8 cellular contexts compared by ENCODE assay signal in the genomic region with DNA sequence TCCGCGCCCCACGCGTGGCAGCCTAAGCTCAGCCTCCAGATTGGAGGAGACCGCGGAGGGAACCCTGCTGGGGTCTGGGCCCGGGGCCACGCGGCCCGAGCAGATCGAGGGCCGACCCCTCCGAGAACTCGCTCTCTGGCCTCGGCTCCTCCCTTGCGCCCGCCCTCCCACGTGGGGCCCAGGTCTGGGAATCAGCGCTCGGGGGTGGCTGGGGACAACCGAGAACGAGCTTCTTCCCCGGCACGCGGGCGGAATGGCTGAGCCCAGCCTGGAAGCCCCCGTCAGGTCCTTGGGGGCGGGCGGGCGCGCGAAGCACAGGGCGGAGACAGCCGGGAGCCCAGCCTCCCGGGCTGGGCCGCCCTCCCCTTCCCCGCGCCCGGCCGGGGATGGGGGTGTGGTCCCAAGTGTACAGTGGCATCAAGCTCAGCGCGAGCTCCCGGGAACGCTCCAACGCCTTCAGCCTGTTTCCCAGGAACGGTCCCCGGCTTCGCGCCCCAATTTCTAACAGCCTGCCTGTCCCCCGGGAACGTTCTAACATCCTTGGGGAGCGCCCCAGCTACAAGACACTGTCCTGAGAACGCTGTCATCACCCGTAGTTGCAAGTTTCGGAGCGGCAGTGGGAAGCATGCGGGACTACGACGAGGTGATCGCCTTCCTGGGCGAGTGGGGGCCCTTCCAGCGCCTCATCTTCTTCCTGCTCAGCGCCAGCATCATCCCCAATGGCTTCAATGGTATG. TPM values are rescaled to one million over a fixed set of nuclear protein-coding genes. Genes with fewer than 3 reads are reported as not detected.
DNase-seq lines count a peak whose midpoint lies in the region; ATAC-seq and TF ChIP-seq lines count a peak whose summit lies in the region.

SLC22A4 (plus strand) TSS at position 403 of the 736 bp plus-strand sequence; CDS start at position 626, 223 bp downstream.

- no peaks in the 10 kb centered on the region for H3K27me3 Mint-ChIP-seq in T-helper 2 cell treated with Interferon-gamma antibody and Interleukin-4, amounts not matched to agents 5 μg/mL and 100 μg/mL, for 36 hours (ENCODE audit: low read depth)

- ATAC-seq in HG02840 (IDR thresholded peaks at IDR 0.05; ENCODE audit: low FRiP score, unreplicated experiment) = peak; percentile 62

- H3K4me2 ChIP-seq in hepatocyte = peak within 1 kb of the TSS; percentile 94

- 1% methylated on average over 58 of the region's 63 CpGs for whole genome bisulfite sequencing in hepatocyte (ENCODE audit: low lambda C conversion rate, missing lambda C conversion rate)

- peak within 1 kb of the TSS; percentile 91 for H3K4me3 Mint-ChIP-seq in T-helper 2 cell treated with Interferon-gamma antibody and Interleukin-4, amounts not matched to agents 5 μg/mL and 100 μg/mL, for 36 hours

- DNase-seq in NCI-H146 treated with DMSO at 0.1 percent for 48 hours (lab: John Stamatoyannopoulos, UW; ENCODE audit: unreplicated experiment) = peak; percentile 70
- peak; percentile 83 for DNase-seq in T-helper 2 cell treated with Interferon-gamma antibody and Interleukin-4, amounts not matched to agents 5 μg/mL and 100 μg/mL, for 36 hours (ENCODE audit: low spot score)
- DNase-seq in astrocyte of the hippocampus (ENCODE audit: low read depth, low spot score) = peak; percentile 97
- peak; percentile 95 for DNase-seq in hepatocyte (ENCODE audit: low spot score)
- DNase-seq in renal cortical epithelial cell (ENCODE audit: low read depth) = peak; percentile 74
- no peak for DNase-seq in superior temporal gyrus (ENCODE audit: extremely low spot score)

- peak within 1 kb of the TSS; percentile 98 for H3K27ac ChIP-seq in hepatocyte

- H3K4me1 Mint-ChIP-seq in T-helper 2 cell treated with Interferon-gamma antibody and Interleukin-4, amounts not matched to agents 5 μg/mL and 100 μg/mL, for 36 hours (ENCODE audit: low read depth) = peaks cover 24% of the 10 kb centered on the region

- peak within 1 kb of the TSS; percentile 73 for H3K27ac Mint-ChIP-seq in T-helper 2 cell treated with Interferon-gamma antibody and Interleukin-4, amounts not matched to agents 5 μg/mL and 100 μg/mL, for 36 hours

- no peaks in the 10 kb centered on the region for H3K9me2 ChIP-seq in hepatocyte (replicated peaks; ENCODE audit: insufficient read depth)

- H2AFZ ChIP-seq in hepatocyte = peak within 1 kb of the TSS; percentile 87

- peak; percentile 24 for TF ChIP-seq POLR2A in GM15510 (IDR thresholded peaks at IDR 0.05; ENCODE audit: borderline replicate concordance, extremely low read depth, insufficient read length)

- peaks cover 9% of the 10 kb centered on the region for H3K4me1 ChIP-seq in hepatocyte (ENCODE audit: insufficient read depth)

- no peaks in the 10 kb centered on the region for H3K9me3 ChIP-seq in hepatocyte (ENCODE audit: low read depth)

- peaks cover 9% of the 10 kb centered on the region for H3K79me2 ChIP-seq in hepatocyte

- H3K4me3 ChIP-seq in hepatocyte = peak within 1 kb of the TSS; percentile 42

- H3K36me3 Mint-ChIP-seq in T-helper 2 cell treated with Interferon-gamma antibody and Interleukin-4, amounts not matched to agents 5 μg/mL and 100 μg/mL, for 36 hours (ENCODE audit: low read depth) = no peaks in the 10 kb centered on the region

- no peaks in the 10 kb centered on the region for H3K9me3 Mint-ChIP-seq in T-helper 2 cell treated with Interferon-gamma antibody and Interleukin-4, amounts not matched to agents 5 μg/mL and 100 μg/mL, for 36 hours

- TF ChIP-seq CTCF in hepatocyte (IDR thresholded peaks at IDR 0.05; ENCODE audit: poor library complexity) = no peak

- no peaks in the 10 kb centered on the region for H4K20me1 ChIP-seq in hepatocyte (ENCODE audit: insufficient read depth, poor library complexity, severe bottlenecking)

- no peaks in the 10 kb centered on the region for H3K27me3 ChIP-seq in hepatocyte

- no peaks in the 10 kb centered on the region for H3K36me3 ChIP-seq in hepatocyte (replicated peaks; ENCODE audit: insufficient read depth, low read depth)

RNA-seq across cellular contexts. Expression of gene SLC22A4, which starts in this region (rescaled TPM):
- total RNA-seq in hepatocyte (1.4 and 2.5 TPM in 2 replicates), renal cortical epithelial cell (1.6 and 8.9 TPM in 2 replicates)
- 3.3 and 4.9 TPM in 2 replicates for polyA plus RNA-seq in hepatocyte
